Comparison of ENCODE assay signal across 18 cellular contexts in genomic region chr7:90759752-90760151, GRCh38.
DNase-seq lines count a peak whose midpoint lies in the region; ATAC-seq and TF ChIP-seq lines count a peak whose summit lies in the region.
"Had no signal": no experiment of that assay in that cellular context is flagged by ENCODE, and none has a peak within 500 bp of the region (broad histone marks: within the 10 kb centered on the region; RNA-seq: fewer than 3 reads in every experiment).

No MANE protein-coding gene starts in this region.

- ATAC-seq in SK-N-SH treated with all-trans-retinoic acid at 6 μM for 48 hours (peak; percentile 42; the same call in 2 of the 3 replicates), HG02642 (IDR thresholded peaks at IDR 0.05; ENCODE audit: poor library complexity, unreplicated experiment) (no peak), HG03432 (IDR thresholded peaks at IDR 0.05; ENCODE audit: unreplicated experiment) (no peak), HG03457 (IDR thresholded peaks at IDR 0.05; ENCODE audit: unreplicated experiment) (no peak)
- ATAC-seq: GM12878 had no signal

- peak; percentile 20 for DNase-seq in COLO829 (ENCODE audit: low spot score)
- peak; percentile 21 for DNase-seq in medulla oblongata (ENCODE audit: extremely low spot score)
- no peak for DNase-seq in epidermal melanocyte (ENCODE audit: insufficient read length, low spot score)
- DNase-seq: CD8-positive, alpha-beta memory T cell; DND-41; GDM1; GOT3; IMR-90; NCI-H1105 treated with DMSO at 0.1 percent for 48 hours; NCI-H187; NCI-H69; OCI-M1; SHP77 treated with DMSO at 0.1 percent for 48 hours had no signal

TF ChIP-seq in SK-N-SH treated with all-trans-retinoic acid at 6 μM for 48 hours, 23 proteins besides CTCF, POLR2A, EP300 and RAD21:
- peak; percentile 55 for TF ChIP-seq ISL1 (CRISPR knock-in tag; IDR thresholded peaks at IDR 0.05)
- TF ChIP-seq, protein P1, sequence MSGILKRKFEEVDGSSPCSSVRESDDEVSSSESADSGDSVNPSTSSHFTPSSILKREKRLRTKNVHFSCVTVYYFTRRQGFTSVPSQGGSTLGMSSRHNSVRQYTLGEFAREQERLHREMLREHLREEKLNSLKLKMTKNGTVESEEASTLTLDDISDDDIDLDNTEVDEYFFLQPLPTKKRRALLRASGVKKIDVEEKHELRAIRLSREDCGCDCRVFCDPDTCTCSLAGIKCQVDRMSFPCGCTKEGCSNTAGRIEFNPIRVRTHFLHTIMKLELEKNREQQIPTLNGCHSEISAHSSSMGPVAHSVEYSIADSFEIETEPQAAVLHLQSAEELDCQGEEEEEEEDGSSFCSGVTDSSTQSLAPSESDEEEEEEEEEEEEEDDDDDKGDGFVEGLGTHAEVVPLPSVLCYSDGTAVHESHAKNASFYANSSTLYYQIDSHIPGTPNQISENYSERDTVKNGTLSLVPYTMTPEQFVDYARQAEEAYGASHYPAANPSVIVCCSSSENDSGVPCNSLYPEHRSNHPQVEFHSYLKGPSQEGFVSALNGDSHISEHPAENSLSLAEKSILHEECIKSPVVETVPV (CRISPR knock-in tag; IDR thresholded peaks at IDR 0.05): no peak
